8 cellular contexts compared by ENCODE assay signal in genomic region chrX:54529559-54530357, GRCh38. TPM values are rescaled to one million over a fixed set of nuclear protein-coding genes. Genes with fewer than 3 reads are reported as not detected.
DNase-seq lines count a peak whose midpoint lies in the region; ATAC-seq and TF ChIP-seq lines count a peak whose summit lies in the region.

GNL3L (plus strand) TSS chrX:54530219; CDS start chrX:54532567, 2,348 bp downstream.

- no peak for TF ChIP-seq EP300 in suprapubic skin (IDR thresholded peaks at IDR 0.05)

- peak; percentile 50 for DNase-seq in GM04504 (ENCODE audit: low read depth)
- peak; percentile 37 for DNase-seq in NCI-H1048 (lab: John Stamatoyannopoulos, UW)
- peak; percentile 34 for DNase-seq in SK-N-MC (ENCODE audit: low read depth, low spot score)
- DNase-seq in activated naive CD4-positive, alpha-beta T cell treated with anti-CD3 and anti-CD28 coated beads, Interleukin-2, amount 10 ng/mL, durations not matched to agents 7 days and 5 days = peak; percentile 87
- DNase-seq in globus pallidus (ENCODE audit: low spot score) = peak; percentile 86
- DNase-seq in occipital lobe (lab: John Stamatoyannopoulos, UW) = peak; percentile 88
- peak; percentile 90 for DNase-seq in suprapubic skin (ENCODE audit: low spot score in 2 of 2)

- peak within 1 kb of the TSS; percentile 95 for H3K4me3 Mint-ChIP-seq in activated naive CD4-positive, alpha-beta T cell treated with anti-CD3 and anti-CD28 coated beads, Interleukin-2, amount 10 ng/mL, durations not matched to agents 7 days and 5 days

- peak within 1 kb of the TSS; percentile 92 for H3K9ac ChIP-seq in SK-N-MC (ENCODE audit: insufficient read length)

- 44% methylated on average over 20 of the region's 50 CpGs for WGBS in suprapubic skin

- H3K27ac ChIP-seq in SK-N-MC (peak within 1 kb of the TSS; percentile 88), suprapubic skin (peak within 1 kb of the TSS; percentile 84)

- peaks cover 3% of the 10 kb centered on the region; the same call in 1 of the 2 replicates for H3K9me3 ChIP-seq in SK-N-MC (ENCODE audit: low read depth, low read length)
- no peaks in the 10 kb centered on the region for H3K9me3 ChIP-seq in suprapubic skin

- H3K4me1 Mint-ChIP-seq in activated naive CD4-positive, alpha-beta T cell treated with anti-CD3 and anti-CD28 coated beads, Interleukin-2, amount 10 ng/mL, durations not matched to agents 7 days and 5 days = peaks cover 40% of the 10 kb centered on the region

- CTCF ChIA-PET in activated naive CD4-positive, alpha-beta T cell treated with anti-CD3 and anti-CD28 coated beads, Interleukin-2, amount 10 ng/mL, durations not matched to agents 7 days and 5 days (lab: Charles Lee) = interaction anchor here (1.1 kb wide), 1 partner anchor 110 kb away, joined by 3 read pairs; no protein-coding TSS in a partner anchor

- peak within 1 kb of the TSS; percentile 95 for H3K27ac Mint-ChIP-seq in activated naive CD4-positive, alpha-beta T cell treated with anti-CD3 and anti-CD28 coated beads, Interleukin-2, amount 10 ng/mL, durations not matched to agents 7 days and 5 days

- no peaks in the 10 kb centered on the region for H3K27me3 ChIP-seq in suprapubic skin

- H3K27me3 Mint-ChIP-seq in activated naive CD4-positive, alpha-beta T cell treated with anti-CD3 and anti-CD28 coated beads, Interleukin-2, amount 10 ng/mL, durations not matched to agents 7 days and 5 days = no peaks in the 10 kb centered on the region

- TF ChIP-seq CTCF in suprapubic skin (IDR thresholded peaks at IDR 0.05) = no peak

- peaks cover 21% of the 10 kb centered on the region for H3K4me1 ChIP-seq in suprapubic skin

- ATAC-seq in HG02571 (IDR thresholded peaks at IDR 0.05; ENCODE audit: unreplicated experiment) = peak; percentile 80

- peak in 1 of 2 donors; percentile 16 for TF ChIP-seq POLR2A in suprapubic skin (IDR thresholded peaks at IDR 0.05)

- H3K4me3 ChIP-seq in SK-N-MC = peak within 1 kb of the TSS; percentile 87
- H3K4me3 ChIP-seq in suprapubic skin = peak within 1 kb of the TSS; percentile 65

- peaks cover 7% of the 10 kb centered on the region for H3K9me3 Mint-ChIP-seq in activated naive CD4-positive, alpha-beta T cell treated with anti-CD3 and anti-CD28 coated beads, Interleukin-2, amount 10 ng/mL, durations not matched to agents 7 days and 5 days

- H3K36me3 Mint-ChIP-seq in activated naive CD4-positive, alpha-beta T cell treated with anti-CD3 and anti-CD28 coated beads, Interleukin-2, amount 10 ng/mL, durations not matched to agents 7 days and 5 days = peaks cover 30% of the 10 kb centered on the region

- H3K36me3 ChIP-seq in SK-N-MC (ENCODE audit: insufficient read depth, low read length) (peaks cover 27% of the 10 kb centered on the region), suprapubic skin (no peaks in the 10 kb centered on the region)

RNA-seq across cellular contexts. Expression of gene GNL3L, which starts in this region (rescaled TPM):
- total RNA-seq in occipital lobe (17.6 TPM), suprapubic skin (10 to 100 TPM; 28.0 to 39.2 (median 32.4) TPM)

Comparison
In these comparisons a context has a peak if more than half of its experiments do, and no peak if none do; other contexts are left out.
1. Peak in every context shown above with its lines: DNase-seq, ATAC-seq, H3K4me3 ChIP-seq and H3K27ac ChIP-seq.
2. DNase-seq: peak in every context shown above with its lines; median percentile 90 in suprapubic skin; 88 in occipital lobe; 87 in activated naive CD4-positive, alpha-beta T cell treated with anti-CD3 and anti-CD28 coated beads, Interleukin-2, amount 10 ng/mL, durations not matched to agents 7 days and 5 days; 86 in globus pallidus; 50 in GM04504; 37 in NCI-H1048; 34 in SK-N-MC.